In genomic region chr12:115375188-115375991, GRCh38 we compare ENCODE assay signal across 9 cellular contexts.
DNase-seq lines count a peak whose midpoint lies in the region; ATAC-seq and TF ChIP-seq lines count a peak whose summit lies in the region.
"Had no signal": no experiment of that assay in that cellular context is flagged by ENCODE, and none has a peak within 500 bp of the region (broad histone marks: within the 10 kb centered on the region; RNA-seq: fewer than 3 reads in every experiment).

No MANE protein-coding gene starts in this region.

- H2BK20ac ChIP-seq in H9 (ENCODE audit: low read depth, low read length, poor library complexity, severe bottlenecking): no peak overlapping the region

- no peaks in the 10 kb centered on the region for H3K23me2 ChIP-seq in H9 (ENCODE audit: insufficient read length, low read depth, low read length, poor library complexity, severe bottlenecking)

- no peak overlapping the region for H2BK5ac ChIP-seq in H9 (ENCODE audit: insufficient read length, low read length)

- H3K4ac ChIP-seq in H9 (ENCODE audit: low read depth, low read length): no peak overlapping the region

- H3K36me3 ChIP-seq in naive thymus-derived CD4-positive, alpha-beta T cell (ENCODE audit: control insufficient read depth in 2 of 3, insufficient read depth in 3 of 3, low read length in 3 of 3): no peaks in the 10 kb centered on the region

- no peaks in the 10 kb centered on the region for H3K79me2 ChIP-seq in H9 (ENCODE audit: insufficient read depth, low read length)

- peaks cover 7 to 13% of the 10 kb centered on the region in 2 experiments for H3K4me1 Mint-ChIP-seq in H9
- peaks cover 0 to 8% (median 0%) of the 10 kb centered on the region in 7 donors for H3K4me1 Mint-ChIP-seq in naive thymus-derived CD4-positive, alpha-beta T cell
- H3K4me1 Mint-ChIP-seq: memory B cell had no signal

- no peak for DNase-seq in H9
- DNase-seq in M059J (ENCODE audit: low read depth): peak; percentile 88
- peak; percentile 80 for DNase-seq in epithelial cell of esophagus (ENCODE audit: low read depth)
- DNase-seq in naive thymus-derived CD4-positive, alpha-beta T cell: no peak
- no peak for DNase-seq in stimulated activated CD4-positive, alpha-beta T cell treated with anti-CD3 and anti-CD28 coated beads, Interleukin-12 subunit alpha, Interleukin-12 subunit beta, amount 100 ng/mL, for 4 hours
- no peak for DNase-seq in stimulated activated CD4-positive, alpha-beta T cell treated with anti-CD3 and anti-CD28 coated beads, Interleukin-2, amount 100 ng/mL, for 48 hours
- no peak for DNase-seq in DMS53 treated with DMSO at 0.1 percent for 48 hours (lab: John Stamatoyannopoulos, UW; ENCODE audit: unreplicated experiment)

- no peak overlapping the region for H3K4me2 ChIP-seq in H9 (ENCODE audit: insufficient read depth, insufficient read length, low read length)

- no peak overlapping the region for H3K4me3 ChIP-seq in epithelial cell of esophagus (ENCODE audit: low read length)
- H3K4me3 ChIP-seq in naive thymus-derived CD4-positive, alpha-beta T cell (ENCODE audit: low read length): no peak overlapping the region

- H2AFZ ChIP-seq in H9 (ENCODE audit: low read length): no peak overlapping the region

- H4K8ac ChIP-seq in H9 (replicated peaks; ENCODE audit: insufficient read length, low read depth, low read length): no peak overlapping the region

- no peak overlapping the region for H3K18ac ChIP-seq in H9 (ENCODE audit: insufficient read length, low read depth, low read length)

- H4K91ac ChIP-seq in H9 (ENCODE audit: insufficient read length, low read depth, low read length): no peak overlapping the region

- no peaks in the 10 kb centered on the region for H3K36me3 Mint-ChIP-seq in H9 (ENCODE audit: insufficient read depth in 1 of 3, low read depth in 3 of 3)
- no peaks in the 10 kb centered on the region for H3K36me3 Mint-ChIP-seq in naive thymus-derived CD4-positive, alpha-beta T cell
- H3K36me3 Mint-ChIP-seq: memory B cell had no signal

- peak; percentile 80 for ATAC-seq in GM18499 (IDR thresholded peaks at IDR 0.05; ENCODE audit: insufficient read depth, unreplicated experiment)
- ATAC-seq in naive thymus-derived CD4-positive, alpha-beta T cell: no peak

- no peaks in the 10 kb centered on the region for H3K27me3 ChIP-seq in H9 (ENCODE audit: insufficient read depth, low read length)
- no peaks in the 10 kb centered on the region for H3K27me3 ChIP-seq in naive thymus-derived CD4-positive, alpha-beta T cell (ENCODE audit: control insufficient read depth in 2 of 2, insufficient read depth in 2 of 2, low read length in 2 of 2)

- intact Hi-C loops in naive thymus-derived CD4-positive, alpha-beta T cell (cut with micrococcal nuclease): no loop called here

- H2BK15ac ChIP-seq in H9 (ENCODE audit: low read depth, low read length): no peak overlapping the region

- H3K27me3 Mint-ChIP-seq in H9 (ENCODE audit: low read depth): peaks cover 7% of the 10 kb centered on the region; the same call in 1 of the 2 replicates
- no peaks in the 10 kb centered on the region for H3K27me3 Mint-ChIP-seq in naive thymus-derived CD4-positive, alpha-beta T cell

- POLR2A ChIA-PET in naive thymus-derived CD4-positive, alpha-beta T cell (lab: Charles Lee): no interaction called here

- H3K27ac ChIP-seq in H9 (ENCODE audit: insufficient read length, low read depth, low read length): no peak overlapping the region
- no peak overlapping the region for H3K27ac ChIP-seq in naive thymus-derived CD4-positive, alpha-beta T cell (ENCODE audit: low read depth, low read length)

- H4K5ac ChIP-seq in H9 (ENCODE audit: insufficient read length, low read depth, low read length): no peak overlapping the region

- H3K14ac ChIP-seq in H9 (ENCODE audit: insufficient read depth, low read length): peak overlapping the region; percentile 49; the same call in 1 of the 2 replicates

- H2BK120ac ChIP-seq in H9 (ENCODE audit: low read depth, low read length, poor library complexity, severe bottlenecking): no peak overlapping the region

- peaks cover 0 to 3% of the 10 kb centered on the region in 2 experiments; a peak in 2 of 5 replicates for H3K9me3 Mint-ChIP-seq in H9
- H3K9me3 Mint-ChIP-seq in naive thymus-derived CD4-positive, alpha-beta T cell: peaks cover 0 to 29% (median 9%) of the 10 kb centered on the region in 11 donors

- no peaks in the 10 kb centered on the region for H3K79me1 ChIP-seq in H9 (ENCODE audit: insufficient read depth, low read depth, low read length, poor library complexity, severe bottlenecking)

- H4K20me1 ChIP-seq in H9 (ENCODE audit: control insufficient read depth, insufficient read depth, insufficient read length): no peaks in the 10 kb centered on the region

- H2AK5ac ChIP-seq in H9 (ENCODE audit: insufficient read length, low read length): no peak overlapping the region

- no peak overlapping the region for H3K9ac ChIP-seq in H9 (ENCODE audit: extremely low read depth, insufficient read length, low read length)

- no peak overlapping the region for H3K56ac ChIP-seq in H9 (ENCODE audit: insufficient read length, low read depth, low read length)

- H3K4me3 Mint-ChIP-seq in H9: no peak overlapping the region
- H3K4me3 Mint-ChIP-seq in naive thymus-derived CD4-positive, alpha-beta T cell: peak overlapping the region in 2 of 10 donors; percentile 7 to 48
- H3K4me3 Mint-ChIP-seq: memory B cell had no signal

- H3K4me1 ChIP-seq in H9 (ENCODE audit: insufficient read depth, low read length): no peaks in the 10 kb centered on the region
- H3K4me1 ChIP-seq in naive thymus-derived CD4-positive, alpha-beta T cell (ENCODE audit: control insufficient read depth in 2 of 2, insufficient read depth in 2 of 2, low read length in 2 of 2): no peaks in the 10 kb centered on the region

- no peak overlapping the region for H3T11ph ChIP-seq in H9 (ENCODE audit: low read length)

- CTCF ChIA-PET in naive thymus-derived CD4-positive, alpha-beta T cell (lab: Charles Lee): no interaction called here

- H2BK12ac ChIP-seq in H9 (ENCODE audit: insufficient read length, low read depth, low read length): no peak overlapping the region

- TF ChIP-seq CTCF in H9 (conservative IDR thresholded peaks at IDR 0.05) (no peak), epithelial cell of esophagus (IDR thresholded peaks at IDR 0.05; ENCODE audit: insufficient read depth, low read depth, low read length, missing control alignments) (no peak)

- no peak overlapping the region for H3K27ac Mint-ChIP-seq in H9
- peak overlapping the region in 1 of 9 donors; percentile 67 for H3K27ac Mint-ChIP-seq in naive thymus-derived CD4-positive, alpha-beta T cell
- H3K27ac Mint-ChIP-seq: memory B cell had no signal

- H3K9me3 ChIP-seq in H9 (ENCODE audit: control insufficient read depth, low read depth, low read length): no peaks in the 10 kb centered on the region
- no peaks in the 10 kb centered on the region for H3K9me3 ChIP-seq in naive thymus-derived CD4-positive, alpha-beta T cell (ENCODE audit: control insufficient read depth in 2 of 3, low read length in 3 of 3)

- H3K23ac ChIP-seq in H9 (ENCODE audit: insufficient read length, low read depth, low read length): no peak overlapping the region

- no CpG with 5 or more reads among the region's 12 CpGs for whole genome bisulfite sequencing in H9 (ENCODE audit: extremely low coverage, insufficient read length, low lambda C conversion rate)

Comparison
In these comparisons a context has a peak if more than half of its experiments do, and no peak if none do; other contexts are left out.
1. DNase-seq: peak in M059J (single experiment) and epithelial cell of esophagus (single experiment); none in H9 (single experiment), naive thymus-derived CD4-positive, alpha-beta T cell (0 of 9), stimulated activated CD4-positive, alpha-beta T cell treated with anti-CD3 and anti-CD28 coated beads, Interleukin-12 subunit alpha, Interleukin-12 subunit beta, amount 100 ng/mL, for 4 hours (single experiment), stimulated activated CD4-positive, alpha-beta T cell treated with anti-CD3 and anti-CD28 coated beads, Interleukin-2, amount 100 ng/mL, for 48 hours (0 of 2) and DMS53 treated with DMSO at 0.1 percent for 48 hours (single experiment).